Comparison of ENCODE assay signal across 15 cellular contexts in genomic region chr6:166375013-166375412, GRCh38.
"Had no signal": no experiment of that assay in that cellular context is flagged by ENCODE, and none has a peak within 500 bp of the region (broad histone marks: within the 10 kb centered on the region; RNA-seq: fewer than 3 reads in every experiment).

No MANE protein-coding gene starts in this region.

- ATAC-seq: natural killer cell; stimulated activated effector memory CD8-positive, alpha-beta T cell treated with anti-CD3 and anti-CD28 coated beads, Interleukin-12 subunit alpha, Interleukin-12 subunit beta, amount 100 ng/mL, for 72 hours had no signal

- H3K4me3 ChIP-seq: coronary artery, left ventricle myocardium inferior, thyroid gland had no signal

- H3K4me3 Mint-ChIP-seq: memory B cell; natural killer cell; stimulated activated effector memory CD8-positive, alpha-beta T cell treated with anti-CD3 and anti-CD28 coated beads, Interleukin-12 subunit alpha, Interleukin-12 subunit beta, amount 100 ng/mL, for 72 hours had no signal

- H3K36me3 Mint-ChIP-seq: memory B cell; natural killer cell; stimulated activated effector memory CD8-positive, alpha-beta T cell treated with anti-CD3 and anti-CD28 coated beads, Interleukin-12 subunit alpha, Interleukin-12 subunit beta, amount 100 ng/mL, for 72 hours had no signal

- H3K9me3 ChIP-seq: left ventricle myocardium inferior, neutrophil, thyroid gland had no signal

- H3K9me3 Mint-ChIP-seq: activated T-helper 2 cell treated with anti-CD3 and anti-CD28 coated beads, Interferon-gamma antibody, Interleukin-2, Interleukin-4, amounts not matched to agents 10 μg/mL and 5 μg/mL and 100 μg/mL, durations not matched to agents 14 hours and 24 hours and 36 hours; memory B cell; natural killer cell; stimulated activated effector memory CD8-positive, alpha-beta T cell treated with anti-CD3 and anti-CD28 coated beads, Interleukin-12 subunit alpha, Interleukin-12 subunit beta, amount 100 ng/mL, for 72 hours had no signal

- H3K27ac Mint-ChIP-seq: activated T-helper 2 cell treated with anti-CD3 and anti-CD28 coated beads, Interferon-gamma antibody, Interleukin-2, Interleukin-4, amounts not matched to agents 10 μg/mL and 5 μg/mL and 100 μg/mL, durations not matched to agents 14 hours and 24 hours and 36 hours; memory B cell; natural killer cell; stimulated activated effector memory CD8-positive, alpha-beta T cell treated with anti-CD3 and anti-CD28 coated beads, Interleukin-12 subunit alpha, Interleukin-12 subunit beta, amount 100 ng/mL, for 72 hours had no signal

- H3K27me3 ChIP-seq: neutrophil, thyroid gland had no signal

- H3K36me3 ChIP-seq: neutrophil, thyroid gland had no signal

- DNase-seq: activated CD4-positive, alpha-beta T cell treated with anti-CD3 and anti-CD28 coated beads, Interleukin-2, amount 50 U/mL, for 1 hour; activated CD4-positive, CD25-positive, alpha-beta regulatory T cell; activated naive CD4-positive, alpha-beta T cell treated with anti-CD3 and anti-CD28 coated beads, Interleukin-2, amount 50 U/mL, for 16 hours; caudate nucleus; effector CD8-positive, alpha-beta T cell; islet precursor cell; left ventricle myocardium inferior; natural killer cell; T-helper 2 cell; thyroid gland had no signal

- H3K27ac ChIP-seq: coronary artery, left ventricle myocardium inferior, neutrophil, thyroid gland had no signal

- H3K27me3 Mint-ChIP-seq: memory B cell had no signal

- H3K4me1 Mint-ChIP-seq: memory B cell; stimulated activated effector memory CD8-positive, alpha-beta T cell treated with anti-CD3 and anti-CD28 coated beads, Interleukin-12 subunit alpha, Interleukin-12 subunit beta, amount 100 ng/mL, for 72 hours had no signal
